8 cellular contexts compared by ENCODE assay signal in genomic region chr16:21521390-21522143, GRCh38.
A peak's percentile ranks its signal among the peaks of the same experiment; 100 is the strongest.
DNase-seq lines count a peak whose midpoint lies in the region; ATAC-seq and TF ChIP-seq lines count a peak whose summit lies in the region.
"Not testable (repeated sequence)": the region's sequence is repeated elsewhere in the genome, so short reads cannot be mapped to it uniquely, and the experiment has no call there.

No MANE protein-coding gene starts in this region.

- not testable (repeated sequence) for H3K27ac Mint-ChIP-seq in CD8-positive, alpha-beta T cell
- H3K27ac Mint-ChIP-seq in neural progenitor cell: peak overlapping the region; percentile 94

- H3K4me3 Mint-ChIP-seq in CD8-positive, alpha-beta T cell: peak overlapping the region; percentile 96
- H3K4me3 Mint-ChIP-seq in neural progenitor cell: peak overlapping the region; percentile 82

- not testable (repeated sequence) for TF ChIP-seq POLR2A in esophagus muscularis mucosa (IDR thresholded peaks at IDR 0.05; ENCODE audit: low read depth)

- H3K4me3 ChIP-seq in CD8-positive, alpha-beta T cell (ENCODE audit: low read depth, low read length): not testable (repeated sequence)
- peak overlapping the region; percentile 89 for H3K4me3 ChIP-seq in HUES64 (ENCODE audit: low read length)
- H3K4me3 ChIP-seq in adipocyte (ENCODE audit: low read length): peak overlapping the region; percentile 68
- H3K4me3 ChIP-seq in esophagus muscularis mucosa: peak overlapping the region; percentile 2 to 23 (median 11)
- peak overlapping the region; percentile 84 for H3K4me3 ChIP-seq in neural progenitor cell

- CTCF ChIA-PET in CD8-positive, alpha-beta T cell (lab: Charles Lee): not testable (repeated sequence)

- not testable (repeated sequence) for DNase-seq in CD8-positive, alpha-beta T cell; esophagus muscularis mucosa (ENCODE audit: extremely low spot score)
- DNase-seq in RPMI7951 (ENCODE audit: low read depth) (peak; percentile 53), adipocyte (ENCODE audit: low read depth) (peak; percentile 57), iris pigment epithelial cell (ENCODE audit: low read depth) (peak; percentile 60), neural progenitor cell (ENCODE audit: low spot score) (peak; percentile 88), substantia nigra (lab: John Stamatoyannopoulos, UW) (peak in 32 of 49 donors; percentile 20 to 68 (median 40))

- H3K9me3 ChIP-seq in CD8-positive, alpha-beta T cell (ENCODE audit: low read length); HUES64 (ENCODE audit: insufficient read depth, low read depth, low read length); adipocyte (ENCODE audit: control insufficient read depth, low read length); esophagus muscularis mucosa; neural progenitor cell (ENCODE audit: low read depth): not testable (repeated sequence)

- peaks cover 27% of the 10 kb centered on the region for H4K20me1 ChIP-seq in neural progenitor cell (ENCODE audit: low read depth)

- H3K27me3 Mint-ChIP-seq in CD8-positive, alpha-beta T cell (ENCODE audit: low read depth); neural progenitor cell (ENCODE audit: insufficient read depth, low read depth): not testable (repeated sequence)

- H3K4me2 ChIP-seq in neural progenitor cell: peak overlapping the region; percentile 72

- WGBS in HUES64: 1% methylated on average over 24 of the region's 24 CpGs
- WGBS in esophagus muscularis mucosa: 29% methylated on average over 21 of the region's 24 CpGs

- TF ChIP-seq EP300 in esophagus muscularis mucosa (IDR thresholded peaks at IDR 0.05): not testable (repeated sequence)

- peaks cover 44% of the 10 kb centered on the region for H3F3A ChIP-seq in neural progenitor cell (ENCODE audit: low read depth)

- H3K4me1 ChIP-seq in CD8-positive, alpha-beta T cell (ENCODE audit: insufficient read depth, low read length): not testable (repeated sequence)
- H3K4me1 ChIP-seq in HUES64 (ENCODE audit: insufficient read depth, low read length) (peaks cover 10% of the 10 kb centered on the region; the same call in 1 of the 2 replicates), adipocyte (ENCODE audit: control insufficient read depth, insufficient read depth, low read length) (peaks cover 24% of the 10 kb centered on the region), esophagus muscularis mucosa (peaks cover 18 to 39% (median 30%) of the 10 kb centered on the region in 4 donors), neural progenitor cell (peaks cover 28% of the 10 kb centered on the region)

- not testable (repeated sequence) for H3K36me3 ChIP-seq in CD8-positive, alpha-beta T cell (ENCODE audit: insufficient read depth, low read length); HUES64 (ENCODE audit: insufficient read depth, low read length); adipocyte (ENCODE audit: control insufficient read depth, insufficient read depth, low read length, severe bottlenecking); esophagus muscularis mucosa; neural progenitor cell

- peaks cover 22% of the 10 kb centered on the region for H3K4me1 Mint-ChIP-seq in CD8-positive, alpha-beta T cell (ENCODE audit: low read depth)
- peaks cover 26% of the 10 kb centered on the region for H3K4me1 Mint-ChIP-seq in neural progenitor cell

- TF ChIP-seq CTCF in CD8-positive, alpha-beta T cell (IDR thresholded peaks at IDR 0.05); esophagus muscularis mucosa (IDR thresholded peaks at IDR 0.05): not testable (repeated sequence)
- TF ChIP-seq CTCF in neural progenitor cell (IDR thresholded peaks at IDR 0.05): peak; percentile 44

- POLR2A ChIA-PET in CD8-positive, alpha-beta T cell (lab: Charles Lee): not testable (repeated sequence)

- H3K27ac ChIP-seq in CD8-positive, alpha-beta T cell (ENCODE audit: low read depth, low read length): not testable (repeated sequence)
- H3K27ac ChIP-seq in HUES64 (ENCODE audit: low read depth, low read length): peak overlapping the region; percentile 98
- H3K27ac ChIP-seq in esophagus muscularis mucosa (replicated peaks in 1 of 4): peak overlapping the region; percentile 86 to 98 (median 91)
- peak overlapping the region; percentile 91 for H3K27ac ChIP-seq in neural progenitor cell
- peak overlapping the region; percentile 30 for H3K27ac ChIP-seq in substantia nigra (ENCODE audit: low read depth, low read length, poor library complexity, severe bottlenecking)

- H3K9ac ChIP-seq in HUES64 (ENCODE audit: low read depth, low read length) (peak overlapping the region; percentile 94), adipocyte (ENCODE audit: low read length) (peak overlapping the region; percentile 76), neural progenitor cell (peak overlapping the region; percentile 1)

- H3K27me3 ChIP-seq in CD8-positive, alpha-beta T cell (ENCODE audit: insufficient read depth, low read length); HUES64 (ENCODE audit: insufficient read depth, low read length); adipocyte (replicated peaks; ENCODE audit: control insufficient read depth, insufficient read depth, low read length); esophagus muscularis mucosa; neural progenitor cell: not testable (repeated sequence)

- peaks cover 18% of the 10 kb centered on the region for H3K36me3 Mint-ChIP-seq in CD8-positive, alpha-beta T cell
- not testable (repeated sequence) for H3K36me3 Mint-ChIP-seq in neural progenitor cell

- peak overlapping the region; percentile 50 for H2AFZ ChIP-seq in neural progenitor cell (replicated peaks)

- H3K9me3 Mint-ChIP-seq in CD8-positive, alpha-beta T cell; neural progenitor cell: not testable (repeated sequence)

- intact Hi-C loops in CD8-positive, alpha-beta T cell (cut with DNase I, micrococcal nuclease): loop anchor here (2.0 to 10.0 kb wide), 4 partner anchors 33 to 1623 kb away; partner anchors contain the start of genes METTL9 (in 1 of the 2), THUMPD1 (in 1 of the 2) and USP31 (in 1 of the 2)
- intact Hi-C loops in esophagus muscularis mucosa (cut with DNase I): not testable (repeated sequence)

- peaks cover 35% of the 10 kb centered on the region for H3K79me2 ChIP-seq in neural progenitor cell (ENCODE audit: low read depth)

- ATAC-seq in CD8-positive, alpha-beta T cell: not testable (repeated sequence)

Comparison
In these comparisons a context has a peak if more than half of its experiments do, and no peak if none do; other contexts are left out.
1. H3K9ac ChIP-seq: peak in every context shown above with its lines; median percentile 94 in HUES64; 76 in adipocyte; 1 in neural progenitor cell.